1 cellular context compared by ENCODE assay signal in genomic region chr1:41239988-41240610, GRCh38.
TF ChIP-seq lines count a peak whose summit lies in the region.

No MANE protein-coding gene starts in this region.

TF ChIP-seq in HepG2, 621 proteins besides CTCF, POLR2A, EP300 and RAD21 (continued from another document and continues in another):
- TF ChIP-seq USF2 (IDR thresholded peaks at IDR 0.05; ENCODE audit: low read depth, low read length) (no peak), USF2 (CRISPR knock-in tag; IDR thresholded peaks at IDR 0.05; ENCODE audit: borderline replicate concordance) (no peak), ZNF446 (CRISPR knock-in tag; IDR thresholded peaks at IDR 0.05) (no peak), HNRNPH1 (optimal IDR thresholded peaks at IDR 0.05; ENCODE audit: low read depth, low read length) (no peak), NKX3-1 (CRISPR knock-in tag; IDR thresholded peaks at IDR 0.05) (peak; percentile 56; the same call in 1 of the 2 replicates), TARDBP (CRISPR knock-in tag; IDR thresholded peaks at IDR 0.05) (peak; percentile 74), ZNF30 (CRISPR knock-in tag; IDR thresholded peaks at IDR 0.05) (no peak), TFE3 (CRISPR knock-in tag; IDR thresholded peaks at IDR 0.05) (0 out of 2 replicates have a peak, but pooled peaks have one; percentile 16), ZNF678 (CRISPR knock-in tag; IDR thresholded peaks at IDR 0.05) (no peak), ZFX (CRISPR knock-in tag; IDR thresholded peaks at IDR 0.05; ENCODE audit: low read depth) (no peak), KLF11 (CRISPR knock-in tag; IDR thresholded peaks at IDR 0.05) (0 out of 2 replicates have a peak, but pooled peaks have one; percentile 39), ZNF788 (CRISPR knock-in tag; IDR thresholded peaks at IDR 0.05; ENCODE audit: borderline replicate concordance) (no peak), YEATS2 (CRISPR knock-in tag; IDR thresholded peaks at IDR 0.05; ENCODE audit: borderline replicate concordance) (no peak), SNAPC5 (CRISPR knock-in tag; IDR thresholded peaks at IDR 0.05; ENCODE audit: borderline replicate concordance) (no peak), RCOR2 (CRISPR knock-in tag; IDR thresholded peaks at IDR 0.05) (peak; percentile 97), ZNF468 (CRISPR knock-in tag; IDR thresholded peaks at IDR 0.05) (no peak), ZNF234 (CRISPR knock-in tag; conservative IDR thresholded peaks at IDR 0.05) (no peak), THAP8 (CRISPR knock-in tag; IDR thresholded peaks at IDR 0.05; ENCODE audit: borderline replicate concordance) (no peak), ZNF251 (CRISPR knock-in tag; IDR thresholded peaks at IDR 0.05) (no peak), ZNF17 (CRISPR knock-in tag; IDR thresholded peaks at IDR 0.05) (no peak), ZNF558 (CRISPR knock-in tag; IDR thresholded peaks at IDR 0.05; ENCODE audit: borderline replicate concordance) (no peak), NR2F2 (IDR thresholded peaks at IDR 0.05; ENCODE audit: borderline replicate concordance, low read depth) (peak; percentile 93), ZNF607 (CRISPR knock-in tag; IDR thresholded peaks at IDR 0.05; ENCODE audit: borderline replicate concordance) (no peak), RFX5 (IDR thresholded peaks at IDR 0.05; ENCODE audit: low read depth, low read length) (no peak), NPAS2 (CRISPR knock-in tag; IDR thresholded peaks at IDR 0.05; ENCODE audit: borderline replicate concordance) (no peak), NFYB (CRISPR knock-in tag; IDR thresholded peaks at IDR 0.05) (no peak), KDM5B (CRISPR knock-in tag; IDR thresholded peaks at IDR 0.05; ENCODE audit: borderline replicate concordance) (no peak), NR3C1 (CRISPR knock-in tag; IDR thresholded peaks at IDR 0.05) (no peak), NCOA1 (CRISPR knock-in tag; IDR thresholded peaks at IDR 0.05) (no peak), FOXO4 (CRISPR knock-in tag; conservative IDR thresholded peaks at IDR 0.05) (no peak), IRF2 (CRISPR knock-in tag; IDR thresholded peaks at IDR 0.05) (peak; percentile 35; the same call in 1 of the 2 replicates), ZNF614 (CRISPR knock-in tag; IDR thresholded peaks at IDR 0.05; ENCODE audit: borderline replicate concordance) (no peak), MLX (CRISPR knock-in tag; IDR thresholded peaks at IDR 0.05) (no peak), HHEX (CRISPR knock-in tag; IDR thresholded peaks at IDR 0.05) (peak; percentile 90), IRF1 (CRISPR knock-in tag; IDR thresholded peaks at IDR 0.05; ENCODE audit: low read depth) (no peak), ZSCAN25 (CRISPR knock-in tag; IDR thresholded peaks at IDR 0.05) (0 out of 2 replicates have a peak, but pooled peaks have one; percentile 28), RNF219 (CRISPR knock-in tag; IDR thresholded peaks at IDR 0.05) (no peak), ZNF775 (CRISPR knock-in tag; IDR thresholded peaks at IDR 0.05; ENCODE audit: borderline replicate concordance) (no peak), ZNF496 (CRISPR knock-in tag; IDR thresholded peaks at IDR 0.05; ENCODE audit: insufficient replicate concordance) (no peak), JUND (CRISPR knock-in tag; IDR thresholded peaks at IDR 0.05) (no peak), ETS1 (CRISPR knock-in tag; IDR thresholded peaks at IDR 0.05) (no peak), BCL3 (CRISPR knock-in tag; IDR thresholded peaks at IDR 0.05) (no peak), TERF1 (CRISPR knock-in tag; IDR thresholded peaks at IDR 0.05) (no peak), SOX13 (IDR thresholded peaks at IDR 0.05) (peak; percentile 49; the same call in 1 of the 2 replicates), SOX13 (CRISPR knock-in tag; conservative IDR thresholded peaks at IDR 0.05 in 1 of 2, IDR thresholded peaks at IDR 0.05 in 1 of 2) (peak in 1 of 2 experiments; percentile 91; a peak in 2 of 4 replicates), PLSCR1 (CRISPR knock-in tag; IDR thresholded peaks at IDR 0.05; ENCODE audit: borderline replicate concordance) (no peak), ZNF883 (CRISPR knock-in tag; IDR thresholded peaks at IDR 0.05; ENCODE audit: not compliant biosample characterization) (no peak), ZNF574 (CRISPR knock-in tag; IDR thresholded peaks at IDR 0.05) (no peak)
